1 cellular context compared by ENCODE assay signal in genomic region chr18:3655637-3656050, GRCh38.
TF ChIP-seq lines count a peak whose summit lies in the region.

No MANE protein-coding gene starts in this region.

TF ChIP-seq in K562, 482 proteins besides CTCF, POLR2A, EP300 and RAD21 (continued from another document and continues in another):
- TF ChIP-seq ZNF12 (CRISPR knock-in tag; IDR thresholded peaks at IDR 0.05) (no peak; the same call in 1 of the 2 replicates), ZMIZ1 (IDR thresholded peaks at IDR 0.05; ENCODE audit: low read depth in 2 of 2, low read length in 2 of 2) (no peak; a peak in 1 of 4 replicates), SIN3A (IDR thresholded peaks at IDR 0.05; ENCODE audit: borderline replicate concordance in 2 of 2, control insufficient read depth in 1 of 2, low read depth in 2 of 2, low read length in 2 of 2) (no peak), SP1 (CRISPR knock-in tag; IDR thresholded peaks at IDR 0.05) (no peak), SIRT6 (IDR thresholded peaks at IDR 0.05; ENCODE audit: low read depth, low read length) (no peak), ZNF644 (tag; IDR thresholded peaks at IDR 0.05; ENCODE audit: low read depth) (no peak), E2F8 (IDR thresholded peaks at IDR 0.05; ENCODE audit: low read depth, partially characterized antibody) (no peak), RBBP5 (IDR thresholded peaks at IDR 0.05; ENCODE audit: borderline replicate concordance, insufficient read depth, low read length, poor library complexity, severe bottlenecking) (peak; percentile 61), TAF1 (IDR thresholded peaks at IDR 0.05; ENCODE audit: control insufficient read depth, extremely low read depth, insufficient read depth, low read length, severe bottlenecking) (peak; percentile 27), ZFP30 (CRISPR knock-in tag; IDR thresholded peaks at IDR 0.05; ENCODE audit: borderline replicate concordance) (no peak), PHB2 (IDR thresholded peaks at IDR 0.05; ENCODE audit: low read depth) (no peak), PTRF (tag; IDR thresholded peaks at IDR 0.05) (0 out of 2 replicates have a peak, but pooled peaks have one; percentile 37), PREB (CRISPR knock-in tag; IDR thresholded peaks at IDR 0.05) (no peak), ATF6 (CRISPR knock-in tag; IDR thresholded peaks at IDR 0.05) (no peak), KLF1 (tag; IDR thresholded peaks at IDR 0.05) (no peak), ILK (tag; IDR thresholded peaks at IDR 0.05; ENCODE audit: borderline replicate concordance, low read depth) (no peak), PHF8 (IDR thresholded peaks at IDR 0.05; ENCODE audit: borderline replicate concordance, low read length) (peak; percentile 10; the same call in 1 of the 2 replicates), ZNF76 (CRISPR knock-in tag; IDR thresholded peaks at IDR 0.05; ENCODE audit: borderline replicate concordance) (peak; percentile 82; the same call in 1 of the 2 replicates), SAFB (IDR thresholded peaks at IDR 0.05; ENCODE audit: borderline replicate concordance, low read depth, low read length) (no peak), AFF4 (CRISPR knock-in tag; IDR thresholded peaks at IDR 0.05) (no peak; the same call in 1 of the 2 replicates), ZBTB12 (CRISPR knock-in tag; IDR thresholded peaks at IDR 0.05) (peak; percentile 27; the same call in 1 of the 2 replicates), ZKSCAN8 (CRISPR knock-in tag; IDR thresholded peaks at IDR 0.05) (no peak), ZFP1 (CRISPR knock-in tag; IDR thresholded peaks at IDR 0.05) (no peak), ZNF583 (CRISPR knock-in tag; IDR thresholded peaks at IDR 0.05) (peak; percentile 90), TRIM28 (IDR thresholded peaks at IDR 0.05) (no peak), MAFG (tag; conservative IDR thresholded peaks at IDR 0.05) (no peak), SMARCA4 (IDR thresholded peaks at IDR 0.05) (no peak), TOE1 (IDR thresholded peaks at IDR 0.05; ENCODE audit: borderline replicate concordance) (no peak), TOE1 (CRISPR knock-in tag; IDR thresholded peaks at IDR 0.05; ENCODE audit: borderline replicate concordance, low read depth) (no peak), SMAD4 (CRISPR knock-in tag; conservative IDR thresholded peaks at IDR 0.05) (peak; percentile 89), RBM15 (IDR thresholded peaks at IDR 0.05; ENCODE audit: insufficient read depth, low read length) (no peak), EHMT2 (IDR thresholded peaks at IDR 0.05) (no peak), KAT7 (CRISPR knock-in tag; IDR thresholded peaks at IDR 0.05; ENCODE audit: borderline replicate concordance) (no peak), PHTF2 (CRISPR knock-in tag; IDR thresholded peaks at IDR 0.05) (0 out of 2 replicates have a peak, but pooled peaks have one; percentile 66), THAP12 (CRISPR knock-in tag; IDR thresholded peaks at IDR 0.05) (no peak), ESRRB (CRISPR knock-in tag; IDR thresholded peaks at IDR 0.05; ENCODE audit: borderline replicate concordance) (no peak), ZNF239 (CRISPR knock-in tag; IDR thresholded peaks at IDR 0.05) (peak; percentile 33; the same call in 1 of the 2 replicates), SRSF1 (IDR thresholded peaks at IDR 0.05; ENCODE audit: low read depth, low read length) (no peak), CCNT2 (IDR thresholded peaks at IDR 0.05; ENCODE audit: borderline replicate concordance, extremely low read depth, insufficient read length, low read depth, low read length) (no peak), PTTG1 (tag; IDR thresholded peaks at IDR 0.05; ENCODE audit: low read depth) (peak; percentile 23; the same call in 1 of the 2 replicates), NELFE (IDR thresholded peaks at IDR 0.05; ENCODE audit: insufficient read depth, insufficient read length) (no peak), MTA3 (IDR thresholded peaks at IDR 0.05; ENCODE audit: borderline replicate concordance) (no peak), BRF2 (IDR thresholded peaks at IDR 0.05; ENCODE audit: borderline replicate concordance, insufficient read depth, insufficient read length) (no peak)
